Comparison of ENCODE assay signal across 20 cellular contexts in genomic region chr5:123203105-123203794, GRCh38.
"Had no signal": no experiment of that assay in that cellular context is flagged by ENCODE, and none has a peak within 500 bp of the region (broad histone marks: within the 10 kb centered on the region; RNA-seq: fewer than 3 reads in every experiment).

No MANE protein-coding gene starts in this region.

- H3K27ac Mint-ChIP-seq: activated naive CD8-positive, alpha-beta T cell treated with anti-CD3 and anti-CD28 coated beads, Interleukin-2, amount 10 ng/mL, durations not matched to agents 7 days and 5 days; immature natural killer cell; mesothelial cell of epicardium; natural killer cell had no signal

- H2AFZ ChIP-seq: hepatocyte had no signal

- ATAC-seq: foreskin keratinocyte; natural killer cell; stimulated activated naive CD8-positive, alpha-beta T cell treated with anti-CD3 and anti-CD28 coated beads, Interleukin-15, Interleukin-2, amounts not matched to agents 100 U/mL and 50 U/mL, for 24 hours; WTC11 had no signal

- H3K27ac ChIP-seq: foreskin keratinocyte, hepatocyte, prostate gland, tibial nerve had no signal

- H3K4me1 Mint-ChIP-seq: activated naive CD8-positive, alpha-beta T cell treated with anti-CD3 and anti-CD28 coated beads, Interleukin-2, amount 10 ng/mL, durations not matched to agents 7 days and 5 days; immature natural killer cell; natural killer cell had no signal

- H3K4me1 ChIP-seq: foreskin keratinocyte, left lung, prostate gland had no signal

- H3K9me3 ChIP-seq: left lung, prostate gland, tibial nerve had no signal

- H3K27me3 ChIP-seq: foreskin keratinocyte, hepatocyte, left lung, tibial nerve had no signal

- H3K9me3 Mint-ChIP-seq: activated naive CD8-positive, alpha-beta T cell treated with anti-CD3 and anti-CD28 coated beads, Interleukin-2, amount 10 ng/mL, durations not matched to agents 7 days and 5 days; mesothelial cell of epicardium had no signal

- H3K79me2 ChIP-seq: hepatocyte had no signal

- H3K4me3 ChIP-seq: hepatocyte, left lung, prostate gland, tibial nerve had no signal

- H3K4me2 ChIP-seq: hepatocyte had no signal

- H3K36me3 ChIP-seq: left lung, prostate gland, tibial nerve had no signal

- DNase-seq: activated naive CD4-positive, alpha-beta T cell treated with Interleukin-2 at 50 U/mL for 16 hours; activated naive CD8-positive, alpha-beta T cell treated with anti-CD3 and anti-CD28 coated beads, Interleukin-2, amount 10 ng/mL, durations not matched to agents 7 days and 5 days; activated T-cell treated with anti-CD3 and anti-CD28 coated beads, Interleukin-2, amount 50 U/mL, for 48 hours; amygdala; foreskin keratinocyte; glutamatergic neuron; immature natural killer cell; kidney glomerular epithelial cell; left lung; natural killer cell; stimulated activated CD4-positive, alpha-beta T cell treated with anti-CD3 and anti-CD28 coated beads, Interleukin-12 subunit alpha, Interleukin-12 subunit beta, amount 100 ng/mL, for 4 hours; stimulated activated CD4-positive, alpha-beta T cell treated with anti-CD3 and anti-CD28 coated beads, Interleukin-4, amount 100 ng/mL, for 4 hours; stimulated activated naive CD8-positive, alpha-beta T cell treated with anti-CD3 and anti-CD28 coated beads, Interleukin-15, Interleukin-2, amounts not matched to agents 100 U/mL and 50 U/mL, for 24 hours; substantia nigra; T-helper 9 cell had no signal

- H3K4me3 Mint-ChIP-seq: activated naive CD8-positive, alpha-beta T cell treated with anti-CD3 and anti-CD28 coated beads, Interleukin-2, amount 10 ng/mL, durations not matched to agents 7 days and 5 days; immature natural killer cell; mesothelial cell of epicardium; natural killer cell; WTC11 had no signal

- H3K36me3 Mint-ChIP-seq: activated naive CD8-positive, alpha-beta T cell treated with anti-CD3 and anti-CD28 coated beads, Interleukin-2, amount 10 ng/mL, durations not matched to agents 7 days and 5 days; immature natural killer cell; mesothelial cell of epicardium; natural killer cell; WTC11 had no signal
